Comparison of ENCODE assay signal across 1 cellular context in genomic region chr14:92461891-92462290, GRCh38.
TF ChIP-seq lines count a peak whose summit lies in the region.

No MANE protein-coding gene starts in this region.

TF ChIP-seq in GM12878, 131 proteins besides CTCF, POLR2A, EP300 and RAD21:
- TF ChIP-seq ZNF274 (IDR thresholded peaks at IDR 0.05; ENCODE audit: insufficient read depth, insufficient read length) (no peak), NR2F1 (conservative IDR thresholded peaks at IDR 0.05) (no peak), TARDBP (IDR thresholded peaks at IDR 0.05; ENCODE audit: borderline replicate concordance) (no peak), PAX8 (IDR thresholded peaks at IDR 0.05) (no peak), JUNB (IDR thresholded peaks at IDR 0.05) (no peak), SIX5 (IDR thresholded peaks at IDR 0.05; ENCODE audit: low read depth, low read length, severe bottlenecking) (no peak), RELB (IDR thresholded peaks at IDR 0.05; ENCODE audit: low read depth) (no peak), BMI1 (IDR thresholded peaks at IDR 0.05; ENCODE audit: borderline replicate concordance) (no peak), ZNF217 (IDR thresholded peaks at IDR 0.05) (no peak), ZNF622 (IDR thresholded peaks at IDR 0.05) (no peak), MTA2 (IDR thresholded peaks at IDR 0.05; ENCODE audit: low read depth) (no peak), SRF (IDR thresholded peaks at IDR 0.05; ENCODE audit: low read depth in 2 of 2, low read length in 2 of 2) (no peak), HSF1 (IDR thresholded peaks at IDR 0.05; ENCODE audit: low read depth, low read length) (no peak), CEBPZ (IDR thresholded peaks at IDR 0.05; ENCODE audit: low read depth, low read length) (no peak), CHD4 (IDR thresholded peaks at IDR 0.05) (no peak), NR2C1 (IDR thresholded peaks at IDR 0.05) (no peak)
